ENCODE assay signal across 20 cellular contexts in genomic region chr14:68591786-68592185, GRCh38.
"Had no signal": no experiment of that assay in that cellular context is flagged by ENCODE, and none has a peak within 500 bp of the region (broad histone marks: within the 10 kb centered on the region; RNA-seq: fewer than 3 reads in every experiment).

No MANE protein-coding gene starts in this region.

- H3K27me3 ChIP-seq: cardiac muscle cell, esophagus squamous epithelium, heart right ventricle, tibial nerve had no signal

- H3K9me3 ChIP-seq: esophagus squamous epithelium, heart right ventricle, tibial nerve had no signal

- DNase-seq: activated CD4-positive, alpha-beta T cell treated with anti-CD3 and anti-CD28 coated beads, Interleukin-2, amount 50 U/mL, for 1 hour; activated CD4-positive, CD25-positive, alpha-beta regulatory T cell treated with anti-CD3 and anti-CD28 coated beads, Interleukin-2, amount 50 U/mL, for 72 hours; activated CD8-positive, alpha-beta memory T cell treated with anti-CD3 and anti-CD28 coated beads for 24 hours; activated CD8-positive, alpha-beta memory T cell treated with anti-CD3 and anti-CD28 coated beads, Interleukin-2, amount 50 U/mL, for 48 hours; activated gamma-delta T cell; activated T-cell treated with anti-CD3 and anti-CD28 coated beads, Interleukin-2, amount 50 U/mL, for 72 hours; dermis blood vessel endothelial cell; effector memory CD4-positive, alpha-beta T cell; esophagus squamous epithelium; heart right ventricle; immature natural killer cell; SIG-M5; stimulated activated CD4-positive, alpha-beta T cell treated with anti-CD3 and anti-CD28 coated beads, Interleukin-12 subunit alpha, Interleukin-12 subunit beta, amount 100 ng/mL, for 4 hours; stimulated activated CD4-positive, alpha-beta T cell treated with anti-CD3 and anti-CD28 coated beads, Interleukin-1b, Interleukin-23, amount 100 ng/mL, for 48 hours; stimulated activated CD8-positive, alpha-beta memory T cell treated with anti-CD3 and anti-CD28 coated beads, Interleukin-4, amount 100 ng/mL, for 48 hours; stimulated activated naive CD4-positive, alpha-beta T cell treated with Interleukin-2 at 50 U/mL for 16 hours; substantia nigra; T1000 had no signal

- H3K27ac ChIP-seq: cardiac muscle cell, tibial nerve had no signal

- ATAC-seq: activated T-cell treated with anti-CD3 and anti-CD28 coated beads, Interleukin-2, amount 50 U/mL, for 72 hours; heart right ventricle had no signal

- H3K4me3 ChIP-seq: cardiac muscle cell, esophagus squamous epithelium, heart right ventricle, tibial nerve had no signal

- H3K36me3 ChIP-seq: cardiac muscle cell, esophagus squamous epithelium, heart right ventricle, tibial nerve had no signal
